2 cellular contexts compared by ENCODE assay signal in genomic region chr19:45978156-45978555, GRCh38.
A peak's percentile ranks its signal among the peaks of the same experiment; 100 is the strongest.
TF ChIP-seq lines count a peak whose summit lies in the region.

No MANE protein-coding gene starts in this region.

TF ChIP-seq in HepG2, 621 proteins besides CTCF, POLR2A, EP300 and RAD21:
- TF ChIP-seq CEBPB (IDR thresholded peaks at IDR 0.05; ENCODE audit: borderline replicate concordance, low read depth, low read length) (0 out of 2 replicates have a peak, but pooled peaks have one; percentile 5), TFAP4 (IDR thresholded peaks at IDR 0.05; ENCODE audit: borderline replicate concordance, low read depth) (no peak), MXI1 (IDR thresholded peaks at IDR 0.05; ENCODE audit: borderline replicate concordance, low read depth, low read length) (no peak), ZBTB40 (IDR thresholded peaks at IDR 0.05) (peak; percentile 45; the same call in 1 of the 2 replicates), ZBTB40 (CRISPR knock-in tag; IDR thresholded peaks at IDR 0.05) (no peak)

TF ChIP-seq in neural cell, 6 proteins besides CTCF, POLR2A, EP300 and RAD21:
- TF ChIP-seq EZH2 (IDR thresholded peaks at IDR 0.05; ENCODE audit: borderline replicate concordance, insufficient read depth, low read length, poor library complexity, severe bottlenecking), result no peak
- TF ChIP-seq SMC3 (conservative IDR thresholded peaks at IDR 0.05; ENCODE audit: poor library complexity), result no peak
- TF ChIP-seq TAF1 (IDR thresholded peaks at IDR 0.05; ENCODE audit: low read depth), result no peak
- TF ChIP-seq POLR2AphosphoS5 (IDR thresholded peaks at IDR 0.05), result no peak
- TF ChIP-seq REST (IDR thresholded peaks at IDR 0.05; ENCODE audit: borderline replicate concordance), result no peak
- TF ChIP-seq MXI1 (conservative IDR thresholded peaks at IDR 0.05; ENCODE audit: poor library complexity, severe bottlenecking), result no peak
